ENCODE assay signal across 17 cellular contexts in the genomic region with DNA sequence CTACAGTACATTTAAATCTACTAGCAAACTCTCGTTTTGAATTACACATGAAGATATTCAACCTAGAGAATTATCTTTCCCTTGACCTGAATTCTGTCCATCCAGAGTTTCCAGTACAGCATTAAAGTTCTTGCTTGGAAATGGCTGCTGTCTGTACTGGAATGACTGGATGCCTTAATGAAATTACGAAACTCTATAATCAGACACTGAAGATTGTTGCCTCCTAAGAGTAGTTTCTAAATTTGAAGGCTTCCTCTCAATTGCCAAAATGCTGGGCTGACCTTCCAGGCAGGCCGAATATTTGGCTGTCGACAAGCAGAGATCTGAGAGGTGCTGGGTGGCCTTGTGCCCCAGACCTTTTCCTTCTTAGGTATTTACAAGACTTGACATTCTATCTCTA.
"Had no signal": no experiment of that assay in that cellular context is flagged by ENCODE, and none has a peak within 500 bp of the region (broad histone marks: within the 10 kb centered on the region; RNA-seq: fewer than 3 reads in every experiment).

No MANE protein-coding gene starts in this region.

- H3K27me3 Mint-ChIP-seq: activated CD4-positive, alpha-beta T cell treated with anti-CD3 and anti-CD28 coated beads, Interleukin-2, amount 10 ng/mL, durations not matched to agents 7 days and 5 days; activated naive CD8-positive, alpha-beta T cell; brain; stimulated activated memory B cell treated with anti-CD40 and anti-IgM and Interleukin-4, amounts not matched to agents 10 μg/mL and 1 μg/mL and 100 μg/mL, for 72 hours had no signal

- H3K4me1 Mint-ChIP-seq: activated CD4-positive, alpha-beta T cell treated with anti-CD3 and anti-CD28 coated beads, Interleukin-2, amount 10 ng/mL, durations not matched to agents 7 days and 5 days; natural killer cell; stimulated activated memory B cell treated with anti-CD40 and anti-IgM and Interleukin-4, amounts not matched to agents 10 μg/mL and 1 μg/mL and 100 μg/mL, for 72 hours had no signal

- H3K27ac ChIP-seq: thyroid gland had no signal

- H3K4me3 Mint-ChIP-seq: activated CD4-positive, alpha-beta T cell treated with anti-CD3 and anti-CD28 coated beads, Interleukin-2, amount 10 ng/mL, durations not matched to agents 7 days and 5 days; activated naive CD8-positive, alpha-beta T cell; activated T-cell treated with anti-CD3 and anti-CD28 coated beads, Interleukin-2, amount 50 U/mL, for 72 hours; brain; natural killer cell; stimulated activated memory B cell treated with anti-CD40 and anti-IgM and Interleukin-4, amounts not matched to agents 10 μg/mL and 1 μg/mL and 100 μg/mL, for 72 hours had no signal

- H3K4me1 ChIP-seq: thyroid gland had no signal

- H3K36me3 Mint-ChIP-seq: activated naive CD8-positive, alpha-beta T cell; natural killer cell; stimulated activated memory B cell treated with anti-CD40 and anti-IgM and Interleukin-4, amounts not matched to agents 10 μg/mL and 1 μg/mL and 100 μg/mL, for 72 hours had no signal

- H3K9me3 Mint-ChIP-seq: activated CD4-positive, alpha-beta T cell treated with anti-CD3 and anti-CD28 coated beads, Interleukin-2, amount 10 ng/mL, durations not matched to agents 7 days and 5 days; activated T-cell treated with anti-CD3 and anti-CD28 coated beads, Interleukin-2, amount 50 U/mL, for 72 hours; natural killer cell; stimulated activated memory B cell treated with anti-CD40 and anti-IgM and Interleukin-4, amounts not matched to agents 10 μg/mL and 1 μg/mL and 100 μg/mL, for 72 hours had no signal

- H3K9me3 ChIP-seq: thyroid gland had no signal

- H3K4me3 ChIP-seq: thyroid gland had no signal

- DNase-seq: activated CD4-positive, alpha-beta T cell treated with anti-CD3 and anti-CD28 coated beads, Interleukin-2, amount 10 ng/mL, durations not matched to agents 7 days and 5 days; activated CD8-positive, alpha-beta memory T cell treated with anti-CD3 and anti-CD28 coated beads, Interleukin-2, amount 50 U/mL, for 48 hours; activated gamma-delta T cell; activated T-cell treated with anti-CD3 and anti-CD28 coated beads, Interleukin-2, amount 50 U/mL, for 72 hours; amygdala; cortex of kidney; effector CD4-positive, alpha-beta T cell; foreskin melanocyte; islet precursor cell; natural killer cell; nucleus accumbens; stimulated activated CD4-positive, alpha-beta T cell treated with anti-CD3 and anti-CD28 coated beads, Interleukin-2, amount 100 ng/mL, for 48 hours; thyroid gland had no signal

- ATAC-seq: activated T-cell treated with anti-CD3 and anti-CD28 coated beads, Interleukin-2, amount 50 U/mL, for 72 hours; left lobe of liver; natural killer cell; stimulated activated memory B cell treated with anti-CD40 and anti-IgM and Interleukin-4, amounts not matched to agents 10 μg/mL and 1 μg/mL and 100 μg/mL, for 72 hours had no signal

- H3K27ac Mint-ChIP-seq: activated CD4-positive, alpha-beta T cell treated with anti-CD3 and anti-CD28 coated beads, Interleukin-2, amount 10 ng/mL, durations not matched to agents 7 days and 5 days; activated naive CD8-positive, alpha-beta T cell; activated T-cell treated with anti-CD3 and anti-CD28 coated beads, Interleukin-2, amount 50 U/mL, for 72 hours; natural killer cell; stimulated activated memory B cell treated with anti-CD40 and anti-IgM and Interleukin-4, amounts not matched to agents 10 μg/mL and 1 μg/mL and 100 μg/mL, for 72 hours had no signal

- H3K36me3 ChIP-seq: thyroid gland had no signal

- H3K27me3 ChIP-seq: thyroid gland had no signal
